Comparison of ENCODE assay signal across 8 cellular contexts in genomic region chr3:71504250-71505036, GRCh38.
DNase-seq lines count a peak whose midpoint lies in the region; TF ChIP-seq lines count a peak whose summit lies in the region.
"Had no signal": no experiment of that assay in that cellular context is flagged by ENCODE, and none has a peak within 500 bp of the region (broad histone marks: within the 10 kb centered on the region; RNA-seq: fewer than 3 reads in every experiment).

No MANE protein-coding gene starts in this region.

- H3K4me3 Mint-ChIP-seq in activated T-helper 2 cell treated with anti-CD3 and anti-CD28 coated beads, Interferon-gamma antibody, Interleukin-2, Interleukin-4, amounts not matched to agents 10 μg/mL and 5 μg/mL and 100 μg/mL, durations not matched to agents 14 hours and 24 hours and 36 hours (ENCODE audit: low read depth): no peak overlapping the region

- no peak overlapping the region for H3K27ac Mint-ChIP-seq in activated T-helper 2 cell treated with anti-CD3 and anti-CD28 coated beads, Interferon-gamma antibody, Interleukin-2, Interleukin-4, amounts not matched to agents 10 μg/mL and 5 μg/mL and 100 μg/mL, durations not matched to agents 14 hours and 24 hours and 36 hours

- peak overlapping the region; percentile 28 for H3K4me3 ChIP-seq in fibroblast of mammary gland (ENCODE audit: control insufficient read depth, low read depth, low read length)

- in situ Hi-C loops in GM13976 (cut with MboI; ENCODE audit: low sequenced_read_pairs, unreplicated experiment): no loop called here

- peaks cover 3% of the 10 kb centered on the region for H3K36me3 Mint-ChIP-seq in activated T-helper 2 cell treated with anti-CD3 and anti-CD28 coated beads, Interferon-gamma antibody, Interleukin-2, Interleukin-4, amounts not matched to agents 10 μg/mL and 5 μg/mL and 100 μg/mL, durations not matched to agents 14 hours and 24 hours and 36 hours (ENCODE audit: low read depth)

- H3K4me1 Mint-ChIP-seq in activated T-helper 2 cell treated with anti-CD3 and anti-CD28 coated beads, Interferon-gamma antibody, Interleukin-2, Interleukin-4, amounts not matched to agents 10 μg/mL and 5 μg/mL and 100 μg/mL, durations not matched to agents 14 hours and 24 hours and 36 hours (ENCODE audit: low read depth): peaks cover 29% of the 10 kb centered on the region

- H3K27me3 Mint-ChIP-seq in activated T-helper 2 cell treated with anti-CD3 and anti-CD28 coated beads, Interferon-gamma antibody, Interleukin-2, Interleukin-4, amounts not matched to agents 10 μg/mL and 5 μg/mL and 100 μg/mL, durations not matched to agents 14 hours and 24 hours and 36 hours (ENCODE audit: low read depth): no peaks in the 10 kb centered on the region

- H3K9me3 Mint-ChIP-seq in activated T-helper 2 cell treated with anti-CD3 and anti-CD28 coated beads, Interferon-gamma antibody, Interleukin-2, Interleukin-4, amounts not matched to agents 10 μg/mL and 5 μg/mL and 100 μg/mL, durations not matched to agents 14 hours and 24 hours and 36 hours: no peaks in the 10 kb centered on the region

- intact Hi-C loops in activated T-helper 2 cell treated with anti-CD3 and anti-CD28 coated beads, Interferon-gamma antibody, Interleukin-2, Interleukin-4, amounts not matched to agents 10 μg/mL and 5 μg/mL and 100 μg/mL, durations not matched to agents 14 hours and 24 hours and 36 hours (cut with micrococcal nuclease): no loop called here

- DNase-seq in HS-27A (ENCODE audit: low read depth) (peak; percentile 85), fibroblast of mammary gland (ENCODE audit: low read depth) (peak; percentile 96), GM13976 (ENCODE audit: low spot score) (no peak), T-helper 9 cell (no peak)
- DNase-seq in activated CD4-positive, alpha-beta T cell treated with anti-CD3 and anti-CD28 coated beads for 4 hours: peak; percentile 60 to 72
- peak in 2 of 3 experiments; percentile 33 to 45 for DNase-seq in stimulated activated CD4-positive, alpha-beta T cell treated with anti-CD3 and anti-CD28 coated beads, TNF-alpha, amount 100 ng/mL, for 4 hours (ENCODE audit: low read depth in 3 of 3)
- no peak for DNase-seq in activated T-helper 2 cell treated with anti-CD3 and anti-CD28 coated beads, Interferon-gamma antibody, Interleukin-2, Interleukin-4, amounts not matched to agents 10 μg/mL and 5 μg/mL and 100 μg/mL, durations not matched to agents 14 hours and 24 hours and 36 hours (ENCODE audit: low spot score)
- DNase-seq: NCI-H187 had no signal

- no peak for TF ChIP-seq CTCF in fibroblast of mammary gland (conservative IDR thresholded peaks at IDR 0.05; ENCODE audit: control insufficient read depth, insufficient read depth, low read depth, low read length)
- TF ChIP-seq CTCF in GM13976 (IDR thresholded peaks at IDR 0.05; ENCODE audit: borderline replicate concordance, control extremely low read depth, extremely low read depth, insufficient read depth, missing control alignments): no peak

Comparison
In these comparisons a context has a peak if more than half of its experiments do, and no peak if none do; other contexts are left out.
1. DNase-seq: peak in HS-27A (single experiment), activated CD4-positive, alpha-beta T cell treated with anti-CD3 and anti-CD28 coated beads for 4 hours (2 of 2), fibroblast of mammary gland (single experiment) and stimulated activated CD4-positive, alpha-beta T cell treated with anti-CD3 and anti-CD28 coated beads, TNF-alpha, amount 100 ng/mL, for 4 hours (2 of 3); none in GM13976 (single experiment), activated T-helper 2 cell treated with anti-CD3 and anti-CD28 coated beads, Interferon-gamma antibody, Interleukin-2, Interleukin-4, amounts not matched to agents 10 μg/mL and 5 μg/mL and 100 μg/mL, durations not matched to agents 14 hours and 24 hours and 36 hours (single experiment) and T-helper 9 cell (single experiment).